In the genomic region with DNA sequence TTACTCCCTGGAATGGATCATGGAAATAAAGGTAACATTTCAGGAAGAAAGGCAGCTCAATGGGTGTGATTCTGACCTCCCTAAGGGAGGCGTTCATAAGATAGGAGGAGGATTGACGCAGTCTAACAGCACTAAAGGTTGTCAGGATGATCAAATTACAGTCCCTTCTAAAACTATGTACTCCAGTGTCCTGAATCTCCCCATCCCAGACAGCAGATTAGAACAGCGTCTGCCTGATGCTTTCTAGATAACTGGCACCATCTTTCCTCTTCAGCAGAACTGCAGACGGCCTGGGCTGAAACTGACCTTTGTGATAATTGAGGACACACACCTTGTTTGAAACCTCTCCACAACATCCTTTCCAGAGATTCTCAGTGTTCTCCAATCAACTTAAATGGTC, we compare ENCODE assay signal across 13 cellular contexts. TPM values are rescaled to one million over a fixed set of nuclear protein-coding genes. Genes with fewer than 3 reads are reported as not detected.
DNase-seq lines count a peak whose midpoint lies in the region; ATAC-seq and TF ChIP-seq lines count a peak whose summit lies in the region.
"Had no signal": no experiment of that assay in that cellular context is flagged by ENCODE, and none has a peak within 500 bp of the region (broad histone marks: within the 10 kb centered on the region; RNA-seq: fewer than 3 reads in every experiment).

No MANE protein-coding gene starts in this region.

- H3K27me3 ChIP-seq in SK-N-SH (ENCODE audit: insufficient read depth) (no peaks in the 10 kb centered on the region), psoas muscle (ENCODE audit: insufficient read depth in 3 of 3, low read length in 2 of 3) (no peaks in the 10 kb centered on the region)

- H3K4me3 ChIP-seq in SK-N-SH (ENCODE audit: low read depth in 2 of 2, low read length in 1 of 2) (no peak overlapping the region), psoas muscle (no peak overlapping the region)
- H3K4me3 ChIP-seq: GM12878 had no signal

- 0 out of 2 replicates have a peak, but pooled peaks have one; percentile 10 for TF ChIP-seq RAD21 in SK-N-SH (IDR thresholded peaks at IDR 0.05; ENCODE audit: low read length)

- WGBS in SK-N-SH (ENCODE audit: low lambda C conversion rate): 79% methylated on average over 4 of the region's 4 CpGs
- 22 to 49% (median 23%) methylated on average over 4 of the region's 4 CpGs for WGBS in psoas muscle, 3 donors

- intact Hi-C loops in psoas muscle (cut with DNase I): no loop called here

- peak; percentile 36 for DNase-seq in SK-N-SH
- peak; percentile 64 for DNase-seq in islet precursor cell
- DNase-seq in psoas muscle: no peak
- DNase-seq in HUDEP-2 (lab: John Stamatoyannopoulos, UW; ENCODE audit: unreplicated experiment in 76 of 76): no peak
- no peak for DNase-seq in iPS-NIHi7 (ENCODE audit: extremely low spot score)
- DNase-seq: ACHN; CD4-positive, alpha-beta memory T cell; DMS79; H7 had no signal

- H3K27ac ChIP-seq in SK-N-SH (ENCODE audit: low read depth in 2 of 2, low read length in 1 of 2) (peak overlapping the region in 1 of 2 experiments; percentile 65; a peak in 2 of 4 replicates), psoas muscle (peak overlapping the region; percentile 70)
- H3K27ac ChIP-seq: C4-2B had no signal

- H3K9ac ChIP-seq in SK-N-SH: no peak overlapping the region

- H3F3A ChIP-seq in SK-N-SH (replicated peaks; ENCODE audit: insufficient read depth): peaks cover 13% of the 10 kb centered on the region

- no peak for TF ChIP-seq CTCF in SK-N-SH (IDR thresholded peaks at IDR 0.05)
- no peak for TF ChIP-seq CTCF in psoas muscle (IDR thresholded peaks at IDR 0.05)

- no peaks in the 10 kb centered on the region for H4K20me1 ChIP-seq in SK-N-SH (ENCODE audit: insufficient read depth)

- H3K79me2 ChIP-seq in SK-N-SH (ENCODE audit: insufficient read depth): no peaks in the 10 kb centered on the region

- H3K4me1 ChIP-seq in SK-N-SH (ENCODE audit: control insufficient read depth in 1 of 2, insufficient read depth in 2 of 2, low read depth in 1 of 2, low read length in 1 of 2) (peaks cover 6 to 7% of the 10 kb centered on the region in 2 experiments; a peak in 2 of 4 replicates), psoas muscle (peaks cover 45% of the 10 kb centered on the region)

- POLR2A ChIA-PET in SK-N-SH (lab: Yijun Ruan, JAX): no interaction called here

- no peak overlapping the region for H3K4me2 ChIP-seq in SK-N-SH

- H3K36me3 ChIP-seq in SK-N-SH (replicated peaks in 1 of 2; ENCODE audit: control insufficient read depth in 1 of 2, insufficient read depth in 2 of 2, low read length in 1 of 2) (no peaks in the 10 kb centered on the region), psoas muscle (ENCODE audit: insufficient read depth in 1 of 2, low read depth in 1 of 2) (no peaks in the 10 kb centered on the region)

- H3K9me3 ChIP-seq in SK-N-SH (no peaks in the 10 kb centered on the region), psoas muscle (no peaks in the 10 kb centered on the region)

- H3K9me2 ChIP-seq in SK-N-SH: no peaks in the 10 kb centered on the region

- CTCF ChIA-PET in SK-N-SH (lab: Yijun Ruan, JAX): interaction anchor here (0.9 to 3.3 kb wide), 4 partner anchors 8 to 502 kb away, joined by 3 to 13 read pairs (median 8); a partner anchor contains a TSS

- ATAC-seq in SK-N-SH treated with all-trans-retinoic acid at 6 μM for 48 hours (no peak), psoas muscle (peak; percentile 50 to 68 (median 58)), HG03469 (IDR thresholded peaks at IDR 0.05; ENCODE audit: unreplicated experiment) (no peak)
- ATAC-seq: GM12878 had no signal

- H2AFZ ChIP-seq in SK-N-SH (ENCODE audit: low read depth): no peak overlapping the region

- TF ChIP-seq EP300 in SK-N-SH (IDR thresholded peaks at IDR 0.05; ENCODE audit: borderline replicate concordance in 1 of 2, low read depth in 1 of 2, low read length in 1 of 2): peak in 1 of 2 experiments; percentile 51; a peak in 1 of 4 replicates

TF ChIP-seq in SK-N-SH, 30 proteins besides CTCF, POLR2A, EP300 and RAD21:
- TF ChIP-seq YY1 (IDR thresholded peaks at IDR 0.05; ENCODE audit: low read depth) (no peak), POLR2AphosphoS5 (IDR thresholded peaks at IDR 0.05; ENCODE audit: low read depth, low read length) (no peak), GATA2 (CRISPR knock-in tag; IDR thresholded peaks at IDR 0.05) (peak; percentile 53; the same call in 1 of the 2 replicates), RCOR1 (IDR thresholded peaks at IDR 0.05; ENCODE audit: low read length) (peak; percentile 58; the same call in 1 of the 2 replicates)

TF ChIP-seq in SK-N-SH treated with all-trans-retinoic acid at 6 μM for 48 hours, 23 proteins besides CTCF, POLR2A, EP300 and RAD21:
- no peak for TF ChIP-seq ESRRG (CRISPR knock-in tag; IDR thresholded peaks at IDR 0.05)
- TF ChIP-seq ZNF8 (CRISPR knock-in tag; IDR thresholded peaks at IDR 0.05): no peak
- no peak for TF ChIP-seq BACH2 (CRISPR knock-in tag; IDR thresholded peaks at IDR 0.05; ENCODE audit: borderline replicate concordance)
- no peak for TF ChIP-seq GLIS3 (CRISPR knock-in tag; IDR thresholded peaks at IDR 0.05)
- TF ChIP-seq ISL1 (CRISPR knock-in tag; IDR thresholded peaks at IDR 0.05): no peak
- TF ChIP-seq ZC3H10 (CRISPR knock-in tag; IDR thresholded peaks at IDR 0.05): no peak
- TF ChIP-seq ZNF70 (CRISPR knock-in tag; IDR thresholded peaks at IDR 0.05): no peak
- no peak for TF ChIP-seq OSR1 (CRISPR knock-in tag; IDR thresholded peaks at IDR 0.05)
- TF ChIP-seq, protein P1, sequence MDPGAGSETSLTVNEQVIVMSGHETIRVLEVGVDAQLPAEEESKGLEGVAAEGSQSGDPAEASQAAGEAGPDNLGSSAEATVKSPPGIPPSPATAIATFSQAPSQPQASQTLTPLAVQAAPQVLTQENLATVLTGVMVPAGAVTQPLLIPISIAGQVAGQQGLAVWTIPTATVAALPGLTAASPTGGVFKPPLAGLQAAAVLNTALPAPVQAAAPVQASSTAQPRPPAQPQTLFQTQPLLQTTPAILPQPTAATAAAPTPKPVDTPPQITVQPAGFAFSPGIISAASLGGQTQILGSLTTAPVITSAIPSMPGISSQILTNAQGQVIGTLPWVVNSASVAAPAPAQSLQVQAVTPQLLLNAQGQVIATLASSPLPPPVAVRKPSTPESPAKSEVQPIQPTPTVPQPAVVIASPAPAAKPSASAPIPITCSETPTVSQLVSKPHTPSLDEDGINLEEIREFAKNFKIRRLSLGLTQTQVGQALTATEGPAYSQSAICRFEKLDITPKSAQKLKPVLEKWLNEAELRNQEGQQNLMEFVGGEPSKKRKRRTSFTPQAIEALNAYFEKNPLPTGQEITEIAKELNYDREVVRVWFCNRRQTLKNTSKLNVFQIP (CRISPR knock-in tag; IDR thresholded peaks at IDR 0.05; ENCODE audit: borderline replicate concordance, low read depth): no peak
- TF ChIP-seq ZNF565 (CRISPR knock-in tag; conservative IDR thresholded peaks at IDR 0.05; ENCODE audit: low read depth): no peak
- TF ChIP-seq ZFP3 (CRISPR knock-in tag; IDR thresholded peaks at IDR 0.05): no peak
- TF ChIP-seq, protein P2, sequence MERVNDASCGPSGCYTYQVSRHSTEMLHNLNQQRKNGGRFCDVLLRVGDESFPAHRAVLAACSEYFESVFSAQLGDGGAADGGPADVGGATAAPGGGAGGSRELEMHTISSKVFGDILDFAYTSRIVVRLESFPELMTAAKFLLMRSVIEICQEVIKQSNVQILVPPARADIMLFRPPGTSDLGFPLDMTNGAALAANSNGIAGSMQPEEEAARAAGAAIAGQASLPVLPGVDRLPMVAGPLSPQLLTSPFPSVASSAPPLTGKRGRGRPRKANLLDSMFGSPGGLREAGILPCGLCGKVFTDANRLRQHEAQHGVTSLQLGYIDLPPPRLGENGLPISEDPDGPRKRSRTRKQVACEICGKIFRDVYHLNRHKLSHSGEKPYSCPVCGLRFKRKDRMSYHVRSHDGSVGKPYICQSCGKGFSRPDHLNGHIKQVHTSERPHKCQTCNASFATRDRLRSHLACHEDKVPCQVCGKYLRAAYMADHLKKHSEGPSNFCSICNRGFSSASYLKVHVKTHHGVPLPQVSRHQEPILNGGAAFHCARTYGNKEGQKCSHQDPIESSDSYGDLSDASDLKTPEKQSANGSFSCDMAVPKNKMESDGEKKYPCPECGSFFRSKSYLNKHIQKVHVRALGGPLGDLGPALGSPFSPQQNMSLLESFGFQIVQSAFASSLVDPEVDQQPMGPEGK (CRISPR knock-in tag; IDR thresholded peaks at IDR 0.05; ENCODE audit: borderline replicate concordance): no peak
- TF ChIP-seq, protein P3, sequence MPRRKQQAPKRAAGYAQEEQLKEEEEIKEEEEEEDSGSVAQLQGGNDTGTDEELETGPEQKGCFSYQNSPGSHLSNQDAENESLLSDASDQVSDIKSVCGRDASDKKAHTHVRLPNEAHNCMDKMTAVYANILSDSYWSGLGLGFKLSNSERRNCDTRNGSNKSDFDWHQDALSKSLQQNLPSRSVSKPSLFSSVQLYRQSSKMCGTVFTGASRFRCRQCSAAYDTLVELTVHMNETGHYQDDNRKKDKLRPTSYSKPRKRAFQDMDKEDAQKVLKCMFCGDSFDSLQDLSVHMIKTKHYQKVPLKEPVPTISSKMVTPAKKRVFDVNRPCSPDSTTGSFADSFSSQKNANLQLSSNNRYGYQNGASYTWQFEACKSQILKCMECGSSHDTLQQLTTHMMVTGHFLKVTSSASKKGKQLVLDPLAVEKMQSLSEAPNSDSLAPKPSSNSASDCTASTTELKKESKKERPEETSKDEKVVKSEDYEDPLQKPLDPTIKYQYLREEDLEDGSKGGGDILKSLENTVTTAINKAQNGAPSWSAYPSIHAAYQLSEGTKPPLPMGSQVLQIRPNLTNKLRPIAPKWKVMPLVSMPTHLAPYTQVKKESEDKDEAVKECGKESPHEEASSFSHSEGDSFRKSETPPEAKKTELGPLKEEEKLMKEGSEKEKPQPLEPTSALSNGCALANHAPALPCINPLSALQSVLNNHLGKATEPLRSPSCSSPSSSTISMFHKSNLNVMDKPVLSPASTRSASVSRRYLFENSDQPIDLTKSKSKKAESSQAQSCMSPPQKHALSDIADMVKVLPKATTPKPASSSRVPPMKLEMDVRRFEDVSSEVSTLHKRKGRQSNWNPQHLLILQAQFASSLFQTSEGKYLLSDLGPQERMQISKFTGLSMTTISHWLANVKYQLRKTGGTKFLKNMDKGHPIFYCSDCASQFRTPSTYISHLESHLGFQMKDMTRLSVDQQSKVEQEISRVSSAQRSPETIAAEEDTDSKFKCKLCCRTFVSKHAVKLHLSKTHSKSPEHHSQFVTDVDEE (CRISPR knock-in tag; IDR thresholded peaks at IDR 0.05): no peak
- no peak for TF ChIP-seq RARB (CRISPR knock-in tag; IDR thresholded peaks at IDR 0.05)
- no peak for TF ChIP-seq SNAI2 (CRISPR knock-in tag; IDR thresholded peaks at IDR 0.05)
- no peak for TF ChIP-seq ZFP30 (CRISPR knock-in tag; IDR thresholded peaks at IDR 0.05)
- TF ChIP-seq PPARA (CRISPR knock-in tag; IDR thresholded peaks at IDR 0.05; ENCODE audit: borderline replicate concordance): no peak

RNA-seq across cellular contexts. Expression of a gene that starts 25.5 kb away (rescaled TPM):
- polyA plus RNA-seq in SK-N-SH (2012; rRNA removed): 5.9 and 7.8 TPM in 2 replicates
- 8.4 and 10.4 TPM in 2 replicates for polyA plus RNA-seq in SK-N-SH (2012; cell fraction: cytosol; rRNA removed)
- polyA plus RNA-seq in SK-N-SH (2012; cell fraction: nucleus; rRNA removed): 15.7 and 17.5 TPM in 2 replicates
- total RNA-seq in psoas muscle: 10 to 100 TPM; 17.3 to 56.1 (median 43.5) TPM
- 10 to 100 TPM in 2 of 3 donors, 1 to 10 TPM in 1; 6.3 to 13.1 (median 11.2) TPM for polyA plus RNA-seq in psoas muscle

Comparison
In these comparisons a context has a peak if more than half of its experiments do, and no peak if none do; other contexts are left out.
1. DNase-seq: peak in SK-N-SH (single experiment) and islet precursor cell (single experiment); none in psoas muscle (0 of 2), HUDEP-2 (0 of 76) and iPS-NIHi7 (single experiment).
2. ATAC-seq: peak in psoas muscle (4 of 4); none in SK-N-SH treated with all-trans-retinoic acid at 6 μM for 48 hours (single experiment) and HG03469 (single experiment).